ENCODE assay signal across 8 cellular contexts in the genomic region with DNA sequence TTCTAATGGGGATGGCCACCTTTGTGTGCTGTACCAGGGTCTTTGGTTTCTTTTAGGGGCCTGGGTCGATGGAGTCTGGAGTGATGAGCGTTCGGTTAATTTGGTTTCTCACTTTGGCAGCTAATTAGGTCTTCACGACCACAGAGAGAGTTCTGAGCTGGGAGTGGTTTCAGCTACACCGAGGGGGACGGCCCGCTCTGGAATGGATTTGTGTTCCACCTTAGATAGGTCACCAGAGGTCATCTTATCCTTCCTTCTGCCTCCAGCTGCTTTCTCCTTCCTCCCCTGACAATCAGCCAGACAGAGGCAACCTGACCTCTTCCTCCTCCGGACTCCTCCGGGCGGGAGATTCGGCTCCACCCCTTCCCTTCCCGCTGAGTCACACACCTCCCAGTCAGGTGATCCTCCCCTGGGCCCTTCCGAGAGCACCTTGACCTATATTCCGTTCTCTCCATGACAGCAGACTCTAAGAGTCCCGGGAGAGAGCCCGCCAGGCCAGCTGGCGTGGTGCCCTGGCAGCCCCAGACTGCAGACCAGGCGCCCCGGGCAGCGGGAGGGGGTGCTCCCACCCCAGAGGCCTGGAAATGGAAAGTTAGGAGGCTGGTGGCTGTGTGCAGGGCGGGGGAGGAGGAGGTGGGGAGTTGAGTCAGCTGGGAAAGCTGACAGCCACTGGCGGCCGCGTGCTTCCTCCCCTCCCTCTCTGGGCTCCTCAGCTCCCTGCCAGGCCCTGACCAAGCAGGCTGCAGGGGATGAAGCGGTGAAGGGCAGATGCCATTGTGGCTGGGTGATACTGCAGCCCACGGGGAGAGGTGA. TPM values are rescaled to one million over a fixed set of nuclear protein-coding genes. Genes with fewer than 3 reads are reported as not detected.
DNase-seq lines count a peak whose midpoint lies in the region; ATAC-seq, FAIRE-seq and TF ChIP-seq lines count a peak whose summit lies in the region.

No MANE protein-coding gene starts in this region.

- H3K4me3 ChIP-seq in DND-41 (ENCODE audit: low read depth in 1 of 2, low read length in 2 of 2) (peak overlapping the region; percentile 31 to 60; a peak in 3 of 4 replicates), GM23248 (peak overlapping the region; percentile 74), Karpas-422 (ENCODE audit: low read length) (peak overlapping the region; percentile 71), neural progenitor cell (peak overlapping the region; percentile 51), suprapubic skin (peak overlapping the region; percentile 55)

- TF ChIP-seq EP300 in suprapubic skin (IDR thresholded peaks at IDR 0.05), result no peak

- H3K4me3 Mint-ChIP-seq in activated naive CD4-positive, alpha-beta T cell treated with anti-CD3 and anti-CD28 coated beads for 36 hours, result peak overlapping the region; percentile 79
- peak overlapping the region; percentile 75 for H3K4me3 Mint-ChIP-seq in neural progenitor cell

- peak overlapping the region; percentile 67 for H2AFZ ChIP-seq in DND-41 (ENCODE audit: low read depth, low read length)
- peak overlapping the region; percentile 72 for H2AFZ ChIP-seq in GM23248
- peak overlapping the region; percentile 13; the same call in 1 of the 2 replicates for H2AFZ ChIP-seq in Karpas-422 (ENCODE audit: low read length)
- no peak overlapping the region for H2AFZ ChIP-seq in neural progenitor cell (replicated peaks)

- H3K4me1 Mint-ChIP-seq in activated naive CD4-positive, alpha-beta T cell treated with anti-CD3 and anti-CD28 coated beads for 36 hours (ENCODE audit: low read depth), result peaks cover 14% of the 10 kb centered on the region
- H3K4me1 Mint-ChIP-seq in neural progenitor cell, result peaks cover 35% of the 10 kb centered on the region

- H3K27ac Mint-ChIP-seq in activated naive CD4-positive, alpha-beta T cell treated with anti-CD3 and anti-CD28 coated beads for 36 hours, result peak overlapping the region; percentile 54
- peak overlapping the region; percentile 97 for H3K27ac Mint-ChIP-seq in neural progenitor cell

- POLR2A ChIA-PET in RWPE1 (lab: Yijun Ruan, JAX; ENCODE audit: low non-redundant PET), result interaction anchor here (0.6 to 1.0 kb wide), 3 partner anchors 19 to 192 kb away, joined by 3 to 4 read pairs (median 3); a partner anchor contains a TSS

- H4K20me1 ChIP-seq in DND-41 (ENCODE audit: insufficient read depth, low read length), result no peaks in the 10 kb centered on the region
- H4K20me1 ChIP-seq in GM23248 (ENCODE audit: insufficient read depth), result no peaks in the 10 kb centered on the region
- H4K20me1 ChIP-seq in Karpas-422 (ENCODE audit: insufficient read depth, low read depth, low read length), result no peaks in the 10 kb centered on the region
- H4K20me1 ChIP-seq in neural progenitor cell (ENCODE audit: low read depth), result peaks cover 16% of the 10 kb centered on the region

- no peaks in the 10 kb centered on the region for H3K9me3 ChIP-seq in DND-41 (ENCODE audit: insufficient read depth, low read length, severe bottlenecking)
- no peaks in the 10 kb centered on the region for H3K9me3 ChIP-seq in GM23248 (ENCODE audit: low read depth)
- H3K9me3 ChIP-seq in Karpas-422 (ENCODE audit: low read length), result no peaks in the 10 kb centered on the region
- no peaks in the 10 kb centered on the region for H3K9me3 ChIP-seq in neural progenitor cell (ENCODE audit: low read depth)
- no peaks in the 10 kb centered on the region for H3K9me3 ChIP-seq in suprapubic skin

- intact Hi-C loops in activated naive CD4-positive, alpha-beta T cell treated with anti-CD3 and anti-CD28 coated beads for 36 hours (cut with micrococcal nuclease), result loop anchor here (1.0 kb wide), 2 partner anchors 31 to 44 kb away; no protein-coding TSS in a partner anchor

- H3K4me1 ChIP-seq in DND-41 (ENCODE audit: insufficient read depth, low read length) (peaks cover 29% of the 10 kb centered on the region), GM23248 (ENCODE audit: insufficient read depth) (peaks cover 35% of the 10 kb centered on the region), Karpas-422 (ENCODE audit: low read length) (peaks cover 51% of the 10 kb centered on the region), neural progenitor cell (peaks cover 20% of the 10 kb centered on the region), suprapubic skin (peaks cover 51% of the 10 kb centered on the region)

- CTCF ChIA-PET in RWPE1 (lab: Yijun Ruan, JAX), result interaction anchor here (0.6 to 1.8 kb wide), 5 partner anchors 16 to 122 kb away, joined by 3 to 14 read pairs (median 4); a partner anchor contains a TSS
- CTCF ChIA-PET in activated naive CD4-positive, alpha-beta T cell treated with anti-CD3 and anti-CD28 coated beads for 36 hours (lab: Charles Lee), result interaction anchor here (0.6 to 1.4 kb wide), 2 partner anchors 44 to 730 kb away, joined by 3 to 6 read pairs; a partner anchor contains a TSS

- H3K27me3 ChIP-seq in DND-41 (ENCODE audit: insufficient read depth, low read length, poor library complexity) (no peaks in the 10 kb centered on the region), GM23248 (replicated peaks; ENCODE audit: insufficient read depth) (no peaks in the 10 kb centered on the region), Karpas-422 (ENCODE audit: low read length) (no peaks in the 10 kb centered on the region), neural progenitor cell (no peaks in the 10 kb centered on the region), suprapubic skin (no peaks in the 10 kb centered on the region)

- H3K36me3 Mint-ChIP-seq in activated naive CD4-positive, alpha-beta T cell treated with anti-CD3 and anti-CD28 coated beads for 36 hours (ENCODE audit: low read depth), result no peaks in the 10 kb centered on the region
- H3K36me3 Mint-ChIP-seq in neural progenitor cell, result peaks cover 6% of the 10 kb centered on the region

- peaks cover 71% of the 10 kb centered on the region for H3K79me2 ChIP-seq in DND-41 (ENCODE audit: insufficient read depth, low read length)
- H3K79me2 ChIP-seq in GM23248 (ENCODE audit: insufficient read depth), result peaks cover 72% of the 10 kb centered on the region
- peaks cover 81% of the 10 kb centered on the region for H3K79me2 ChIP-seq in Karpas-422 (ENCODE audit: low read length)
- peaks cover 7% of the 10 kb centered on the region for H3K79me2 ChIP-seq in neural progenitor cell (ENCODE audit: low read depth)

- H3K4me2 ChIP-seq in DND-41 (ENCODE audit: insufficient read depth, low read length), result peak overlapping the region; percentile 84
- peak overlapping the region; percentile 94 for H3K4me2 ChIP-seq in GM23248 (ENCODE audit: unreplicated experiment)
- H3K4me2 ChIP-seq in Karpas-422 (ENCODE audit: low read depth, low read length, poor library complexity, severe bottlenecking), result peak overlapping the region; percentile 96
- H3K4me2 ChIP-seq in neural progenitor cell, result peak overlapping the region; percentile 82

- DNase-seq in DND-41, result peak; percentile 64
- peak; percentile 92 for DNase-seq in GM23248
- peak; percentile 78 for DNase-seq in Karpas-422
- DNase-seq in RWPE1 (ENCODE audit: low spot score), result peak; percentile 93
- DNase-seq in activated naive CD4-positive, alpha-beta T cell treated with anti-CD3 and anti-CD28 coated beads for 36 hours, result peak; percentile 68
- DNase-seq in frontal cortex (ENCODE audit: low spot score in 2 of 2), result peak; percentile 63 to 79
- DNase-seq in neural progenitor cell (ENCODE audit: low spot score), result peak; percentile 88
- DNase-seq in suprapubic skin (ENCODE audit: low spot score in 2 of 2), result peak; percentile 91 to 94

- H3K27me3 Mint-ChIP-seq in activated naive CD4-positive, alpha-beta T cell treated with anti-CD3 and anti-CD28 coated beads for 36 hours (ENCODE audit: low read depth), result peaks cover 2% of the 10 kb centered on the region
- H3K27me3 Mint-ChIP-seq in neural progenitor cell (ENCODE audit: insufficient read depth, low read depth), result peaks cover 2% of the 10 kb centered on the region

- peak overlapping the region; percentile 84 for H3K27ac ChIP-seq in DND-41 (ENCODE audit: low read length)
- peak overlapping the region; percentile 88 for H3K27ac ChIP-seq in GM23248
- H3K27ac ChIP-seq in Karpas-422 (ENCODE audit: low read length), result peak overlapping the region; percentile 95
- H3K27ac ChIP-seq in RWPE1, result peak overlapping the region; percentile 99
- H3K27ac ChIP-seq in neural progenitor cell, result peak overlapping the region; percentile 83
- peak overlapping the region; percentile 90 for H3K27ac ChIP-seq in suprapubic skin

- H3K9ac ChIP-seq in DND-41 (ENCODE audit: low read depth, low read length) (peak overlapping the region; percentile 61), GM23248 (peak overlapping the region; percentile 83), Karpas-422 (ENCODE audit: low read length) (peak overlapping the region; percentile 75), neural progenitor cell (no peak overlapping the region)

- no peaks in the 10 kb centered on the region for H3K36me3 ChIP-seq in DND-41 (ENCODE audit: insufficient read depth, low read length)
- H3K36me3 ChIP-seq in GM23248 (ENCODE audit: low read depth), result no peaks in the 10 kb centered on the region
- no peaks in the 10 kb centered on the region for H3K36me3 ChIP-seq in Karpas-422 (ENCODE audit: insufficient read depth, low read length)
- H3K36me3 ChIP-seq in neural progenitor cell, result no peaks in the 10 kb centered on the region
- H3K36me3 ChIP-seq in suprapubic skin, result no peaks in the 10 kb centered on the region

- no peak for TF ChIP-seq POLR2A in suprapubic skin (IDR thresholded peaks at IDR 0.05)

- H3K9me3 Mint-ChIP-seq in activated naive CD4-positive, alpha-beta T cell treated with anti-CD3 and anti-CD28 coated beads for 36 hours, result no peaks in the 10 kb centered on the region
- H3K9me3 Mint-ChIP-seq in neural progenitor cell, result no peaks in the 10 kb centered on the region

- peak; percentile 67 for ATAC-seq in DND-41 (ENCODE audit: insufficient read depth, low read depth)

- in situ Hi-C loops in GM23248 (cut with MboI), result no loop called here

- no peak for FAIRE-seq in frontal cortex (lab: Jason Lieb, UNC)

- 2 to 5% methylated on average over 21 to 26 of the region's 26 CpGs for WGBS in GM23248 (ENCODE audit: low coverage in 1 of 2, low lambda C conversion rate in 2 of 2, missing lambda C conversion rate in 2 of 2), 2 experiments
- WGBS in suprapubic skin, result 3% methylated on average over 20 of the region's 26 CpGs

- peaks cover 42% of the 10 kb centered on the region for H3F3A ChIP-seq in GM23248 (ENCODE audit: insufficient read depth)
- peaks cover 35% of the 10 kb centered on the region for H3F3A ChIP-seq in neural progenitor cell (ENCODE audit: low read depth)

- no peak for TF ChIP-seq CTCF in DND-41 (IDR thresholded peaks at IDR 0.05; ENCODE audit: borderline replicate concordance, extremely low read depth, low read length, poor library complexity, severe bottlenecking)
- TF ChIP-seq CTCF in RWPE1 (conservative IDR thresholded peaks at IDR 0.05; ENCODE audit: low read depth), result no peak
- TF ChIP-seq CTCF in neural progenitor cell (IDR thresholded peaks at IDR 0.05), result no peak
- TF ChIP-seq CTCF in suprapubic skin (IDR thresholded peaks at IDR 0.05), result no peak

- H3K9me2 ChIP-seq in GM23248 (ENCODE audit: insufficient read depth), result no peaks in the 10 kb centered on the region
- H3K9me2 ChIP-seq in Karpas-422 (replicated peaks; ENCODE audit: insufficient read depth, low read length), result no peaks in the 10 kb centered on the region

RNA-seq across cellular contexts. Expression of a gene that starts 44.7 kb away (rescaled TPM):
- 20.5 and 24.0 TPM in 2 replicates for total RNA-seq in GM23248 (2014; rRNA removed; shearing (Covaris generic))
- 38.1 and 47.4 TPM in 2 replicates for polyA plus RNA-seq in GM23248 (2016; fragmentation: Nextera tagmentation; extraction: Ambion mirVana)
- total RNA-seq in Karpas-422 (2014; rRNA removed; shearing (Covaris generic); ENCODE audit: low replicate concordance), result 75.9 and 111 TPM in 2 replicates
- total RNA-seq in activated naive CD4-positive, alpha-beta T cell treated with anti-CD3 and anti-CD28 coated beads for 36 hours, result 1 to 10 TPM; 9.4 to 9.7 TPM
- total RNA-seq in frontal cortex, result 167 TPM
- total RNA-seq in neural progenitor cell (ENCODE audit: low replicate concordance), result 52.7 and 86.0 TPM in 2 replicates
- total RNA-seq in suprapubic skin, result 100 to 1,000 TPM in 1 of 4 donors, 10 to 100 TPM in 3; 56.6 to 129 (median 70.4) TPM

RNA-seq across cellular contexts. Expression of a gene that starts 46.8 kb away (rescaled TPM):
- 0.22 and 0.25 TPM in 2 replicates for total RNA-seq in GM23248 (2014; rRNA removed; shearing (Covaris generic))
- 0.15 and 0.20 TPM in 2 replicates for polyA plus RNA-seq in GM23248 (2016; fragmentation: Nextera tagmentation; extraction: Ambion mirVana)
- not detected in 2 replicates for total RNA-seq in Karpas-422 (2014; rRNA removed; shearing (Covaris generic); ENCODE audit: low replicate concordance)
- under 1 TPM; 0.17 to 0.19 TPM for total RNA-seq in activated naive CD4-positive, alpha-beta T cell treated with anti-CD3 and anti-CD28 coated beads for 36 hours
- total RNA-seq in frontal cortex (0.41 TPM), neural progenitor cell (ENCODE audit: low replicate concordance) (3.0 and 4.1 TPM in 2 replicates), suprapubic skin (10 to 100 TPM in 3 of 4 donors, 1 to 10 TPM in 1; 8.7 to 33.3 (median 17.0) TPM)

Comparison
In these comparisons a context has a peak if more than half of its experiments do, and no peak if none do; other contexts are left out.
1. Peak in every context shown above with its lines: DNase-seq, ATAC-seq, H3K4me3 ChIP-seq and H3K27ac ChIP-seq.